ENCODE assay signal across 1 cellular context in the genomic region with DNA sequence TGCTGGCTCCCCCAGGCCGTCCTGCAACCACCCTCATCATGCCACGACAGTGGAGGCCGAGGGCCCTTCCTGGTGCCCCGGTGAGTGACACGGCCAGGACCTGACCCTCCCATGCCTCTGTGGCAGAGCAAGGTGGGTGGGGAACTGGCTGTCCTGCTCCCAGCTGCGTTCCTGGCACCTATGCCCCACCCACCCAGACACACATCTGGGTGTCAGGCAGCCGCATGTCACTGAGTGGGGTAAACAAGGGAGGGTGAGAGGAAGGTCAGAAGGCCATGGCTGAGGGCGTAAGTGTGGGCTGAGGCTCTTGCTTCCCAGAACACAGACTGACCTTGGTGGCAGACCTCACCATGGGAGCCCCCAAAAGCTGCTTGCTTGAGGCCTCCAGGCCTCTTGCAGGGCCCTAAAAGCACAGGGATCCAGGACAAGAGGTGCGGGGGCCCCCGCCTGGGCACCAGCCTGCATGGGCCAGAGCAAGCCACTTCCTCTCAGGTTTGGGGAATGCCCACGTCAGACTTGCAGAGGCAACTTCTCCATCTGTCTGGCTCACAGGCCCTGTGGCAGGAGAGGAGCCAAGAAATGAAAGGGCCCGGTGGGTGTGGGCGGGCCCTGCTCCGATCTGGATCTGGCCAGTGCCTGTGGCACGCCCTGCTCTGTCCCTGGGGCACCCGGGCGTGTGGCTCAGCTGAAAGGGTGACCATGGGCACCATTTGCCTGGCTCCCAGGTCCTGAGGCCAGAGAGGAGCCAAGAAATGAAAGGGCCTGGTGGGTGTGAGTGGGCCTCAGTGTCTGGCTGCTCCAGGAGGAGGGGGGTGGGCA.
TF ChIP-seq lines count a peak whose summit lies in the region.

No MANE protein-coding gene starts in this region.

TF ChIP-seq in HepG2, 621 proteins besides CTCF, POLR2A, EP300 and RAD21 (continued from another document and continues in another):
- TF ChIP-seq, protein P1, sequence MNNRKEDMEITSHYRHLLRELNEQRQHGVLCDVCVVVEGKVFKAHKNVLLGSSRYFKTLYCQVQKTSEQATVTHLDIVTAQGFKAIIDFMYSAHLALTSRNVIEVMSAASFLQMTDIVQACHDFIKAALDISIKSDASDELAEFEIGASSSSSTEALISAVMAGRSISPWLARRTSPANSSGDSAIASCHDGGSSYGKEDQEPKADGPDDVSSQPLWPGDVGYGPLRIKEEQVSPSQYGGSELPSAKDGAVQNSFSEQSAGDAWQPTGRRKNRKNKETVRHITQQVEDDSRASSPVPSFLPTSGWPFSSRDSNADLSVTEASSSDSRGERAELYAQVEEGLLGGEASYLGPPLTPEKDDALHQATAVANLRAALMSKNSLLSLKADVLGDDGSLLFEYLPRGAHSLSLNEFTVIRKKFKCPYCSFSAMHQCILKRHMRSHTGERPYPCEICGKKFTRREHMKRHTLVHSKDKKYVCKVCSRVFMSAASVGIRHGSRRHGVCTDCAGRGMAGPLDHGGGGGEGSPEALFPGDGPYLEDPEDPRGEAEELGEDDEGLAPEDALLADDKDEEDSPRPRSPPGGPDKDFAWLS (CRISPR knock-in tag; IDR thresholded peaks at IDR 0.05; ENCODE audit: borderline replicate concordance), result peak; percentile 85; the same call in 1 of the 2 replicates
- TF ChIP-seq RXRA (CRISPR knock-in tag; IDR thresholded peaks at IDR 0.05), result peak; percentile 96
- TF ChIP-seq ATF7-NPFF (CRISPR knock-in tag; IDR thresholded peaks at IDR 0.05; ENCODE audit: low read depth), result no peak
- TF ChIP-seq, protein P2, sequence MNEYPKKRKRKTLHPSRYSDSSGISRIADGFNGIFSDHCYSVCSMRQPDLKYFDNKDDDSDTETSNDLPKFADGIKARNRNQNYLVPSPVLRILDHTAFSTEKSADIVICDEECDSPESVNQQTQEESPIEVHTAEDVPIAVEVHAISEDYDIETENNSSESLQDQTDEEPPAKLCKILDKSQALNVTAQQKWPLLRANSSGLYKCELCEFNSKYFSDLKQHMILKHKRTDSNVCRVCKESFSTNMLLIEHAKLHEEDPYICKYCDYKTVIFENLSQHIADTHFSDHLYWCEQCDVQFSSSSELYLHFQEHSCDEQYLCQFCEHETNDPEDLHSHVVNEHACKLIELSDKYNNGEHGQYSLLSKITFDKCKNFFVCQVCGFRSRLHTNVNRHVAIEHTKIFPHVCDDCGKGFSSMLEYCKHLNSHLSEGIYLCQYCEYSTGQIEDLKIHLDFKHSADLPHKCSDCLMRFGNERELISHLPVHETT (CRISPR knock-in tag; conservative IDR thresholded peaks at IDR 0.05), result no peak; the same call in 1 of the 2 replicates
- TF ChIP-seq ZNF543 (CRISPR knock-in tag; IDR thresholded peaks at IDR 0.05), result no peak; the same call in 1 of the 2 replicates
- TF ChIP-seq HDAC6 (IDR thresholded peaks at IDR 0.05; ENCODE audit: low read depth, low read length), result no peak
- TF ChIP-seq ZSCAN21 (CRISPR knock-in tag; IDR thresholded peaks at IDR 0.05; ENCODE audit: borderline replicate concordance), result 0 out of 2 replicates have a peak, but pooled peaks have one; percentile 31
- peak; percentile 50; the same call in 1 of the 2 replicates for TF ChIP-seq TBX3 (IDR thresholded peaks at IDR 0.05; ENCODE audit: borderline replicate concordance)
- peak; percentile 72; the same call in 1 of the 2 replicates for TF ChIP-seq ZSCAN22 (CRISPR knock-in tag; IDR thresholded peaks at IDR 0.05)
- 0 out of 2 replicates have a peak, but pooled peaks have one; percentile 16 for TF ChIP-seq MAZ (IDR thresholded peaks at IDR 0.05; ENCODE audit: borderline replicate concordance, low read depth, low read length)
- TF ChIP-seq MAZ (CRISPR knock-in tag; IDR thresholded peaks at IDR 0.05; ENCODE audit: low read depth), result no peak
- TF ChIP-seq ZFY (CRISPR knock-in tag; IDR thresholded peaks at IDR 0.05), result peak; percentile 70
- TF ChIP-seq, protein P3, sequence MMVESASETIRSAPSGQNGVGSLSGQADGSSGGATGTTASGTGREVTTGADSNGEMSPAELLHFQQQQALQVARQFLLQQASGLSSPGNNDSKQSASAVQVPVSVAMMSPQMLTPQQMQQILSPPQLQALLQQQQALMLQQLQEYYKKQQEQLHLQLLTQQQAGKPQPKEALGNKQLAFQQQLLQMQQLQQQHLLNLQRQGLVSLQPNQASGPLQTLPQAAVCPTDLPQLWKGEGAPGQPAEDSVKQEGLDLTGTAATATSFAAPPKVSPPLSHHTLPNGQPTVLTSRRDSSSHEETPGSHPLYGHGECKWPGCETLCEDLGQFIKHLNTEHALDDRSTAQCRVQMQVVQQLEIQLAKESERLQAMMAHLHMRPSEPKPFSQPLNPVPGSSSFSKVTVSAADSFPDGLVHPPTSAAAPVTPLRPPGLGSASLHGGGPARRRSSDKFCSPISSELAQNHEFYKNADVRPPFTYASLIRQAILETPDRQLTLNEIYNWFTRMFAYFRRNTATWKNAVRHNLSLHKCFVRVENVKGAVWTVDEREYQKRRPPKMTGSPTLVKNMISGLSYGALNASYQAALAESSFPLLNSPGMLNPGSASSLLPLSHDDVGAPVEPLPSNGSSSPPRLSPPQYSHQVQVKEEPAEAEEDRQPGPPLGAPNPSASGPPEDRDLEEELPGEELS (CRISPR knock-in tag; IDR thresholded peaks at IDR 0.05), result peak; percentile 77
- TF ChIP-seq FOXK2 (IDR thresholded peaks at IDR 0.05), result peak; percentile 54; the same call in 1 of the 2 replicates
- TF ChIP-seq ZNF225 (CRISPR knock-in tag; IDR thresholded peaks at IDR 0.05), result no peak
- TF ChIP-seq, protein P4, sequence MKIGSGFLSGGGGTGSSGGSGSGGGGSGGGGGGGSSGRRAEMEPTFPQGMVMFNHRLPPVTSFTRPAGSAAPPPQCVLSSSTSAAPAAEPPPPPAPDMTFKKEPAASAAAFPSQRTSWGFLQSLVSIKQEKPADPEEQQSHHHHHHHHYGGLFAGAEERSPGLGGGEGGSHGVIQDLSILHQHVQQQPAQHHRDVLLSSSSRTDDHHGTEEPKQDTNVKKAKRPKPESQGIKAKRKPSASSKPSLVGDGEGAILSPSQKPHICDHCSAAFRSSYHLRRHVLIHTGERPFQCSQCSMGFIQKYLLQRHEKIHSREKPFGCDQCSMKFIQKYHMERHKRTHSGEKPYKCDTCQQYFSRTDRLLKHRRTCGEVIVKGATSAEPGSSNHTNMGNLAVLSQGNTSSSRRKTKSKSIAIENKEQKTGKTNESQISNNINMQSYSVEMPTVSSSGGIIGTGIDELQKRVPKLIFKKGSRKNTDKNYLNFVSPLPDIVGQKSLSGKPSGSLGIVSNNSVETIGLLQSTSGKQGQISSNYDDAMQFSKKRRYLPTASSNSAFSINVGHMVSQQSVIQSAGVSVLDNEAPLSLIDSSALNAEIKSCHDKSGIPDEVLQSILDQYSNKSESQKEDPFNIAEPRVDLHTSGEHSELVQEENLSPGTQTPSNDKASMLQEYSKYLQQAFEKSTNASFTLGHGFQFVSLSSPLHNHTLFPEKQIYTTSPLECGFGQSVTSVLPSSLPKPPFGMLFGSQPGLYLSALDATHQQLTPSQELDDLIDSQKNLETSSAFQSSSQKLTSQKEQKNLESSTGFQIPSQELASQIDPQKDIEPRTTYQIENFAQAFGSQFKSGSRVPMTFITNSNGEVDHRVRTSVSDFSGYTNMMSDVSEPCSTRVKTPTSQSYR (CRISPR knock-in tag; IDR thresholded peaks at IDR 0.05; ENCODE audit: borderline replicate concordance), result peak; percentile 69; the same call in 1 of the 2 replicates
- 0 out of 2 replicates have a peak, but pooled peaks have one; percentile 21 for TF ChIP-seq RELA (CRISPR knock-in tag; IDR thresholded peaks at IDR 0.05)
- peak; percentile 68; the same call in 1 of the 2 replicates for TF ChIP-seq ZNF605 (CRISPR knock-in tag; IDR thresholded peaks at IDR 0.05)
- peak; percentile 51 for TF ChIP-seq ZNF121 (CRISPR knock-in tag; IDR thresholded peaks at IDR 0.05)
- TF ChIP-seq AGO2 (optimal IDR thresholded peaks at IDR 0.05; ENCODE audit: low read depth, low read length), result no peak
- TF ChIP-seq ELF3 (CRISPR knock-in tag; IDR thresholded peaks at IDR 0.05), result peak; percentile 5; the same call in 1 of the 2 replicates
- TF ChIP-seq, protein P5, sequence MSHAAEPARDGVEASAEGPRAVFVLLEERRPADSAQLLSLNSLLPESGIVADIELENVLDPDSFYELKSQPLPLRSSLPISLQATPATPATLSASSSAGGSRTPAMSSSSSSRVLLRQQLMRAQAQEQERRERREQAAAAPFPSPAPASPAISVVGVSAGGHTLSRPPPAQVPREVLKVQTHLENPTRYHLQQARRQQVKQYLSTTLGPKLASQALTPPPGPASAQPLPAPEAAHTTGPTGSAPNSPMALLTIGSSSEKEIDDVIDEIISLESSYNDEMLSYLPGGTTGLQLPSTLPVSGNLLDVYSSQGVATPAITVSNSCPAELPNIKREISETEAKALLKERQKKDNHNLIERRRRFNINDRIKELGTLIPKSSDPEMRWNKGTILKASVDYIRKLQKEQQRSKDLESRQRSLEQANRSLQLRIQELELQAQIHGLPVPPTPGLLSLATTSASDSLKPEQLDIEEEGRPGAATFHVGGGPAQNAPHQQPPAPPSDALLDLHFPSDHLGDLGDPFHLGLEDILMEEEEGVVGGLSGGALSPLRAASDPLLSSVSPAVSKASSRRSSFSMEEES (CRISPR knock-in tag; IDR thresholded peaks at IDR 0.05), result no peak
- TF ChIP-seq ZNF569 (CRISPR knock-in tag; IDR thresholded peaks at IDR 0.05; ENCODE audit: borderline replicate concordance), result no peak
- peak; percentile 38; the same call in 1 of the 2 replicates for TF ChIP-seq HDAC1 (CRISPR knock-in tag; IDR thresholded peaks at IDR 0.05)
- TF ChIP-seq ZFP90 (CRISPR knock-in tag; IDR thresholded peaks at IDR 0.05; ENCODE audit: borderline replicate concordance), result no peak
- peak; percentile 62; the same call in 1 of the 2 replicates for TF ChIP-seq SOX5 (CRISPR knock-in tag; IDR thresholded peaks at IDR 0.05; ENCODE audit: borderline replicate concordance)
- TF ChIP-seq ZNF879 (CRISPR knock-in tag; IDR thresholded peaks at IDR 0.05), result 0 out of 2 replicates have a peak, but pooled peaks have one; percentile 49
- TF ChIP-seq, protein P6, sequence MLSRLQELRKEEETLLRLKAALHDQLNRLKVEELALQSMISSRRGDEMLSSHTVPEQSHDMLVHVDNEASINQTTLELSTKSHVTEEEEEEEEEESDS (CRISPR knock-in tag; IDR thresholded peaks at IDR 0.05; ENCODE audit: borderline replicate concordance), result no peak
- TF ChIP-seq KDM3A (CRISPR knock-in tag; IDR thresholded peaks at IDR 0.05; ENCODE audit: low read depth), result no peak
- peak in 1 of 2 experiments; percentile 80; a peak in 1 of 4 replicates for TF ChIP-seq KLF16 (CRISPR knock-in tag; IDR thresholded peaks at IDR 0.05)
- TF ChIP-seq, protein P7, sequence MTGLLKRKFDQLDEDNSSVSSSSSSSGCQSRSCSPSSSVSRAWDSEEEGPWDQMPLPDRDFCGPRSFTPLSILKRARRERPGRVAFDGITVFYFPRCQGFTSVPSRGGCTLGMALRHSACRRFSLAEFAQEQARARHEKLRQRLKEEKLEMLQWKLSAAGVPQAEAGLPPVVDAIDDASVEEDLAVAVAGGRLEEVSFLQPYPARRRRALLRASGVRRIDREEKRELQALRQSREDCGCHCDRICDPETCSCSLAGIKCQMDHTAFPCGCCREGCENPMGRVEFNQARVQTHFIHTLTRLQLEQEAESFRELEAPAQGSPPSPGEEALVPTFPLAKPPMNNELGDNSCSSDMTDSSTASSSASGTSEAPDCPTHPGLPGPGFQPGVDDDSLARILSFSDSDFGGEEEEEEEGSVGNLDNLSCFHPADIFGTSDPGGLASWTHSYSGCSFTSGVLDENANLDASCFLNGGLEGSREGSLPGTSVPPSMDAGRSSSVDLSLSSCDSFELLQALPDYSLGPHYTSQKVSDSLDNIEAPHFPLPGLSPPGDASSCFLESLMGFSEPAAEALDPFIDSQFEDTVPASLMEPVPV (CRISPR knock-in tag; IDR thresholded peaks at IDR 0.05), result no peak; the same call in 1 of the 2 replicates
- no peak for TF ChIP-seq ZFP36 (IDR thresholded peaks at IDR 0.05; ENCODE audit: borderline replicate concordance, low read depth, low read length, partially characterized antibody)
- no peak; the same call in 1 of the 2 replicates for TF ChIP-seq ZNF558 (CRISPR knock-in tag; IDR thresholded peaks at IDR 0.05; ENCODE audit: borderline replicate concordance)
- TF ChIP-seq, protein P8, sequence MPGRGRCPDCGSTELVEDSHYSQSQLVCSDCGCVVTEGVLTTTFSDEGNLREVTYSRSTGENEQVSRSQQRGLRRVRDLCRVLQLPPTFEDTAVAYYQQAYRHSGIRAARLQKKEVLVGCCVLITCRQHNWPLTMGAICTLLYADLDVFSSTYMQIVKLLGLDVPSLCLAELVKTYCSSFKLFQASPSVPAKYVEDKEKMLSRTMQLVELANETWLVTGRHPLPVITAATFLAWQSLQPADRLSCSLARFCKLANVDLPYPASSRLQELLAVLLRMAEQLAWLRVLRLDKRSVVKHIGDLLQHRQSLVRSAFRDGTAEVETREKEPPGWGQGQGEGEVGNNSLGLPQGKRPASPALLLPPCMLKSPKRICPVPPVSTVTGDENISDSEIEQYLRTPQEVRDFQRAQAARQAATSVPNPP (CRISPR knock-in tag; IDR thresholded peaks at IDR 0.05), result no peak
- TF ChIP-seq RARA (CRISPR knock-in tag; IDR thresholded peaks at IDR 0.05), result peak; percentile 98
- peak; percentile 35; the same call in 1 of the 2 replicates for TF ChIP-seq HOXA3 (CRISPR knock-in tag; IDR thresholded peaks at IDR 0.05)
- peak; percentile 84 to 97 for TF ChIP-seq NR2F1 (CRISPR knock-in tag; IDR thresholded peaks at IDR 0.05)
- peak; percentile 8; the same call in 1 of the 2 replicates for TF ChIP-seq ERF (CRISPR knock-in tag; IDR thresholded peaks at IDR 0.05)
- TF ChIP-seq, protein P9, sequence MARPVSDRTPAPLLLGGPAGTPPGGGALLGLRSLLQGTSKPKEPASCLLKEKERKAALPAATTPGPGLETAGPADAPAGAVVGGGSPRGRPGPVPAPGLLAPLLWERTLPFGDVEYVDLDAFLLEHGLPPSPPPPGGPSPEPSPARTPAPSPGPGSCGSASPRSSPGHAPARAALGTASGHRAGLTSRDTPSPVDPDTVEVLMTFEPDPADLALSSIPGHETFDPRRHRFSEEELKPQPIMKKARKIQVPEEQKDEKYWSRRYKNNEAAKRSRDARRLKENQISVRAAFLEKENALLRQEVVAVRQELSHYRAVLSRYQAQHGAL (CRISPR knock-in tag; IDR thresholded peaks at IDR 0.05; ENCODE audit: not compliant biosample characterization), result no peak
- no peak for TF ChIP-seq HCFC1 (IDR thresholded peaks at IDR 0.05; ENCODE audit: low read depth, low read length)
- no peak for TF ChIP-seq ATM (IDR thresholded peaks at IDR 0.05; ENCODE audit: borderline replicate concordance)
- TF ChIP-seq SP4 (CRISPR knock-in tag; IDR thresholded peaks at IDR 0.05), result no peak
- TF ChIP-seq ZNF354B (CRISPR knock-in tag; IDR thresholded peaks at IDR 0.05), result no peak
- TF ChIP-seq ZBTB7B (CRISPR knock-in tag; IDR thresholded peaks at IDR 0.05), result peak; percentile 27; the same call in 1 of the 2 replicates
- TF ChIP-seq FOXC1 (CRISPR knock-in tag; IDR thresholded peaks at IDR 0.05; ENCODE audit: borderline replicate concordance), result no peak
- 0 out of 2 replicates have a peak, but pooled peaks have one; percentile 37 for TF ChIP-seq FOXP1 (IDR thresholded peaks at IDR 0.05)
- peak; percentile 89 for TF ChIP-seq FOXP1 (CRISPR knock-in tag; IDR thresholded peaks at IDR 0.05)
- TF ChIP-seq, protein P10, sequence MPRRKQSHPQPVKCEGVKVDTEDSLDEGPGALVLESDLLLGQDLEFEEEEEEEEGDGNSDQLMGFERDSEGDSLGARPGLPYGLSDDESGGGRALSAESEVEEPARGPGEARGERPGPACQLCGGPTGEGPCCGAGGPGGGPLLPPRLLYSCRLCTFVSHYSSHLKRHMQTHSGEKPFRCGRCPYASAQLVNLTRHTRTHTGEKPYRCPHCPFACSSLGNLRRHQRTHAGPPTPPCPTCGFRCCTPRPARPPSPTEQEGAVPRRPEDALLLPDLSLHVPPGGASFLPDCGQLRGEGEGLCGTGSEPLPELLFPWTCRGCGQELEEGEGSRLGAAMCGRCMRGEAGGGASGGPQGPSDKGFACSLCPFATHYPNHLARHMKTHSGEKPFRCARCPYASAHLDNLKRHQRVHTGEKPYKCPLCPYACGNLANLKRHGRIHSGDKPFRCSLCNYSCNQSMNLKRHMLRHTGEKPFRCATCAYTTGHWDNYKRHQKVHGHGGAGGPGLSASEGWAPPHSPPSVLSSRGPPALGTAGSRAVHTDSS (CRISPR knock-in tag; conservative IDR thresholded peaks at IDR 0.05), result no peak
